Comparison of ENCODE assay signal across 10 cellular contexts in genomic region chr2:232592687-232593407, GRCh38. TPM values are rescaled to one million over a fixed set of nuclear protein-coding genes. Genes with fewer than 3 reads are reported as not detected.
A peak's percentile ranks its signal among the peaks of the same experiment; 100 is the strongest.
DNase-seq lines count a peak whose midpoint lies in the region; ATAC-seq and TF ChIP-seq lines count a peak whose summit lies in the region.
"Had no signal": no experiment of that assay in that cellular context is flagged by ENCODE, and none has a peak within 500 bp of the region (broad histone marks: within the 10 kb centered on the region; RNA-seq: fewer than 3 reads in every experiment).

No MANE protein-coding gene starts in this region.

- no peaks in the 10 kb centered on the region for H3K9me3 ChIP-seq in Peyer's patch

- H3K4me3 Mint-ChIP-seq in Calu3 (ENCODE audit: low read depth, unreplicated experiment) = no peak overlapping the region

- H3K36me3 ChIP-seq in Peyer's patch = no peaks in the 10 kb centered on the region

- H3K4me1 ChIP-seq in Peyer's patch = peaks cover 0 to 15% (median 0%) of the 10 kb centered on the region in 4 donors

- no peaks in the 10 kb centered on the region for H3K27me3 ChIP-seq in Peyer's patch
- no peaks in the 10 kb centered on the region for H3K27me3 ChIP-seq in dorsolateral prefrontal cortex

- intact Hi-C loops in Calu3 (cut with micrococcal nuclease; ENCODE audit: unreplicated experiment) (no loop called here), dorsolateral prefrontal cortex (cut with DNase I) (no loop called here)

- H3K27ac ChIP-seq in Peyer's patch (peak overlapping the region in 3 of 4 donors; percentile 45 to 73 (median 64)), epithelial cell of prostate (peak overlapping the region; percentile 74), dorsolateral prefrontal cortex (peak overlapping the region in 5 of 59 donors; percentile 32 to 57 (median 34))

- no peak for ATAC-seq in GM19328 (IDR thresholded peaks at IDR 0.05; ENCODE audit: unreplicated experiment)

- peaks cover 9% of the 10 kb centered on the region for H3K36me3 Mint-ChIP-seq in Calu3 (ENCODE audit: insufficient read depth, unreplicated experiment)

- H3K27me3 Mint-ChIP-seq in Calu3 (ENCODE audit: unreplicated experiment) = no peaks in the 10 kb centered on the region

- no peaks in the 10 kb centered on the region for H3K9me3 Mint-ChIP-seq in Calu3 (ENCODE audit: low read depth, unreplicated experiment)

- no peak overlapping the region for H3K4me3 ChIP-seq in Peyer's patch
- no peak overlapping the region for H3K4me3 ChIP-seq in dorsolateral prefrontal cortex

- CTCF ChIA-PET in Calu3 (lab: Charles Lee) = interaction anchor here (0.6 to 1.6 kb wide), 8 partner anchors 9 to 136 kb away, joined by 3 to 7 read pairs (median 4); no protein-coding TSS in a partner anchor

- peaks cover 25% of the 10 kb centered on the region for H3K4me1 Mint-ChIP-seq in Calu3 (ENCODE audit: low read depth, unreplicated experiment)

- DNase-seq in Calu3 (peak; percentile 65), Peyer's patch (peak in 2 of 3 donors; percentile 73), epithelial cell of prostate (ENCODE audit: low read depth, low spot score) (peak; percentile 91), myocyte (ENCODE audit: low read depth) (peak; percentile 78), dorsolateral prefrontal cortex (no peak), NCI-H524 treated with DMSO at 0.1 percent for 48 hours (lab: John Stamatoyannopoulos, UW) (no peak), SIG-M5 treated with dmso at 0.1 percent for 504 hours (lab: John Stamatoyannopoulos, UW; ENCODE audit: unreplicated experiment) (no peak)

- H3K27ac Mint-ChIP-seq in Calu3 (ENCODE audit: unreplicated experiment) = peak overlapping the region; percentile 85

- TF ChIP-seq POLR2A in Peyer's patch (IDR thresholded peaks at IDR 0.05) = no peak

- BruUV-seq in Calu3 (replicated peaks; lab: Mats Ljungman, UMichigan) = no TSS peak

- TF ChIP-seq CTCF in Calu3 (IDR thresholded peaks at IDR 0.05; ENCODE audit: unreplicated experiment) (peak; percentile 14), Peyer's patch (IDR thresholded peaks at IDR 0.05) (peak in 2 of 6 experiments; percentile 43 to 46), dorsolateral prefrontal cortex (IDR thresholded peaks at IDR 0.05 in 54 of 56, conservative IDR thresholded peaks at IDR 0.05 in 2 of 56; ENCODE audit: low read depth in 1 of 56, partially characterized antibody in 56 of 56) (no peak)

RNA-seq across cellular contexts. Expression of gene EFHD1, which starts 40.6 kb away (rescaled TPM):
- 0.27 and 0.47 TPM in 2 replicates for total RNA-seq in Calu3 (2022)
- total RNA-seq in Peyer's patch = 10 to 100 TPM in 2 of 4 donors, 1 to 10 TPM in 2; 1.9 to 14.9 (median 8.9) TPM
- 0.29 TPM in 1 of 2 replicates, not detected in the other for total RNA-seq in myocyte
- 0.72 TPM for polyA plus RNA-seq in myocyte (2012)
- 100 to 1,000 TPM in 103 of 120 experiments, 10 to 100 TPM in 17; 50.7 to 624 (median 173) TPM for total RNA-seq in dorsolateral prefrontal cortex

RNA-seq across cellular contexts. Expression of gene EIF4E2, which starts 42.4 kb away (rescaled TPM):
- 67.4 and 76.6 TPM in 2 replicates for total RNA-seq in Calu3 (2022)
- total RNA-seq in Peyer's patch = 10 to 100 TPM; 33.0 to 51.8 (median 44.1) TPM
- total RNA-seq in myocyte = 119 and 122 TPM in 2 replicates
- 130 TPM for polyA plus RNA-seq in myocyte (2012)
- total RNA-seq in dorsolateral prefrontal cortex = 10 to 100 TPM; 38.9 to 64.3 (median 51.5) TPM

RNA-seq across cellular contexts. Expression of gene TIGD1, which starts 42.5 kb away (rescaled TPM):
- total RNA-seq in Calu3 (2022) (14.9 and 15.5 TPM in 2 replicates), Peyer's patch (10 to 100 TPM in 3 of 4 donors, 1 to 10 TPM in 1; 8.6 to 31.4 (median 13.4) TPM), myocyte (2.1 and 3.0 TPM in 2 replicates), dorsolateral prefrontal cortex (10 to 100 TPM in 1 of 120 experiments, 1 to 10 TPM in 119; 4.1 to 10.9 (median 6.5) TPM)
- polyA plus RNA-seq in myocyte (2012) = 4.1 TPM

RNA-seq across cellular contexts. Expression of gene CHRNG, which starts 53.4 kb away (rescaled TPM):
- total RNA-seq in Calu3 (2022) (not detected in 2 replicates), Peyer's patch (not detected), myocyte (697 and 1,132 TPM in 2 replicates), dorsolateral prefrontal cortex (not detected)
- 391 TPM for polyA plus RNA-seq in myocyte (2012)
- total RNA-seq: mesenteric fat pad, subcutaneous adipose tissue had no signal

Comparison
In these comparisons a context has a peak if more than half of its experiments do, and no peak if none do; other contexts are left out.
1. DNase-seq: peak in Calu3 (single experiment), Peyer's patch (2 of 3), epithelial cell of prostate (single experiment) and myocyte (single experiment); none in dorsolateral prefrontal cortex (0 of 10), NCI-H524 treated with DMSO at 0.1 percent for 48 hours (single experiment) and SIG-M5 treated with dmso at 0.1 percent for 504 hours (single experiment).